In the genomic region with DNA sequence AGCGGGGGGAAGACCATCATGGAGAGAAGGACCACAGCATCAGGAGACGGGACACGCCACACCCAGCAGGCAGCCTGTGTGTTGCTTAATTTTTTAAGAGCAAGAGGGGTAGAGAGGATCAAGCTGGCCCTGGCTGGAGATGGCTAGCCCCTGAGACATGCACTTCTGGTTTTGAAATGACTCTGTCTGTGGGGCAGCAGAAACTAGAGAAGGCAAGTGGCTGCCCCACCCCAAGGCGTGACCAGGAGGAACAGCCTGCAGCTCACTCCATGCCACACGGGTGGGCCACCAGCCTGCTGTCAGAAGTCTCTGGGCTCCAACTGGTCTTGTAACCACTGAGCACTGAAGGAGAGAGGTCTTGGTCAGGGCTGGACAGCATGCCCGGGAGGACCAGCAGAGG, we compare ENCODE assay signal across 12 cellular contexts.
DNase-seq lines count a peak whose midpoint lies in the region; ATAC-seq and TF ChIP-seq lines count a peak whose summit lies in the region.
"Had no signal": no experiment of that assay in that cellular context is flagged by ENCODE, and none has a peak within 500 bp of the region (broad histone marks: within the 10 kb centered on the region; RNA-seq: fewer than 3 reads in every experiment).

No MANE protein-coding gene starts in this region.

- ATAC-seq in activated CD8-positive, alpha-beta T cell treated with anti-CD3 and anti-CD28 coated beads, Interleukin-2, amount 10 ng/mL, durations not matched to agents 7 days and 5 days = no peak
- ATAC-seq in GM18517 (IDR thresholded peaks at IDR 0.05; ENCODE audit: unreplicated experiment) = no peak
- ATAC-seq: A549; activated CD4-positive, CD25-positive, alpha-beta regulatory T cell treated with anti-CD3 and anti-CD28 coated beads, Interleukin-2, amount 50 U/mL, for 24 hours had no signal

- CTCF ChIA-PET in activated CD4-positive, alpha-beta T cell treated with anti-CD3 and anti-CD28 coated beads, Interleukin-2, amount 10 ng/mL, durations not matched to agents 7 days and 5 days (lab: Charles Lee) = interaction anchor here (0.9 to 1.8 kb wide), 4 partner anchors 9 to 34 kb away, joined by 3 to 5 read pairs (median 3); no protein-coding TSS in a partner anchor
- CTCF ChIA-PET in activated CD8-positive, alpha-beta T cell treated with anti-CD3 and anti-CD28 coated beads, Interleukin-2, amount 10 ng/mL, durations not matched to agents 7 days and 5 days (lab: Charles Lee) = interaction anchor here (0.8 to 1.0 kb wide), 2 partner anchors 80 to 209 kb away, joined by 3 read pairs; no protein-coding TSS in a partner anchor

- POLR2A ChIA-PET in activated CD4-positive, alpha-beta T cell treated with anti-CD3 and anti-CD28 coated beads, Interleukin-2, amount 10 ng/mL, durations not matched to agents 7 days and 5 days (lab: Charles Lee) = interaction anchor here (1.2 kb wide), 1 partner anchor 44 kb away, joined by 4 read pairs; no protein-coding TSS in a partner anchor
- POLR2A ChIA-PET in activated CD8-positive, alpha-beta T cell treated with anti-CD3 and anti-CD28 coated beads, Interleukin-2, amount 10 ng/mL, durations not matched to agents 7 days and 5 days (lab: Charles Lee) = interaction anchor here (1.3 kb wide), 1 partner anchor 75 kb away, joined by 3 read pairs; a partner anchor contains a TSS

- peaks cover 29% of the 10 kb centered on the region for H3K36me3 Mint-ChIP-seq in activated CD4-positive, alpha-beta T cell treated with anti-CD3 and anti-CD28 coated beads, Interleukin-2, amount 10 ng/mL, durations not matched to agents 7 days and 5 days (ENCODE audit: low read depth)
- H3K36me3 Mint-ChIP-seq in activated CD8-positive, alpha-beta T cell treated with anti-CD3 and anti-CD28 coated beads, Interleukin-2, amount 10 ng/mL, durations not matched to agents 7 days and 5 days (ENCODE audit: low read depth) = peaks cover 50% of the 10 kb centered on the region
- H3K36me3 Mint-ChIP-seq in neural crest cell (ENCODE audit: low read depth) = no peaks in the 10 kb centered on the region

- peak overlapping the region; percentile 87 for H3K27ac Mint-ChIP-seq in activated CD4-positive, alpha-beta T cell treated with anti-CD3 and anti-CD28 coated beads, Interleukin-2, amount 10 ng/mL, durations not matched to agents 7 days and 5 days
- peak overlapping the region; percentile 88 for H3K27ac Mint-ChIP-seq in activated CD8-positive, alpha-beta T cell treated with anti-CD3 and anti-CD28 coated beads, Interleukin-2, amount 10 ng/mL, durations not matched to agents 7 days and 5 days
- peak overlapping the region; percentile 81 for H3K27ac Mint-ChIP-seq in neural crest cell (ENCODE audit: unreplicated experiment)

- no peaks in the 10 kb centered on the region for H3K27me3 Mint-ChIP-seq in activated CD4-positive, alpha-beta T cell treated with anti-CD3 and anti-CD28 coated beads, Interleukin-2, amount 10 ng/mL, durations not matched to agents 7 days and 5 days
- no peaks in the 10 kb centered on the region for H3K27me3 Mint-ChIP-seq in activated CD8-positive, alpha-beta T cell treated with anti-CD3 and anti-CD28 coated beads, Interleukin-2, amount 10 ng/mL, durations not matched to agents 7 days and 5 days (ENCODE audit: low read depth)
- H3K27me3 Mint-ChIP-seq in neural crest cell (ENCODE audit: low read depth) = no peaks in the 10 kb centered on the region

- no peak for DNase-seq in activated CD4-positive, alpha-beta T cell treated with anti-CD3 and anti-CD28 coated beads, Interleukin-2, amount 10 ng/mL, durations not matched to agents 7 days and 5 days
- DNase-seq in activated CD4-positive, alpha-beta T cell treated with anti-CD3 and anti-CD28 coated beads for 4 hours = no peak
- peak; percentile 67 for DNase-seq in GM20000 (ENCODE audit: low spot score)
- DNase-seq in activated CD8-positive, alpha-beta T cell treated with anti-CD3 and anti-CD28 coated beads, Interleukin-2, amount 10 ng/mL, durations not matched to agents 7 days and 5 days = no peak
- no peak for DNase-seq in neural crest cell (ENCODE audit: low read depth, low spot score)
- no peak for DNase-seq in ureter (ENCODE audit: low spot score)
- no peak for DNase-seq in Kasumi-1 (lab: John Stamatoyannopoulos, UW)
- DNase-seq: activated gamma-delta T cell, Caco-2 had no signal

- H3K4me3 Mint-ChIP-seq in activated CD4-positive, alpha-beta T cell treated with anti-CD3 and anti-CD28 coated beads, Interleukin-2, amount 10 ng/mL, durations not matched to agents 7 days and 5 days = no peak overlapping the region
- H3K4me3 Mint-ChIP-seq in activated CD8-positive, alpha-beta T cell treated with anti-CD3 and anti-CD28 coated beads, Interleukin-2, amount 10 ng/mL, durations not matched to agents 7 days and 5 days = peak overlapping the region; percentile 23
- H3K4me3 Mint-ChIP-seq in neural crest cell = no peak overlapping the region

- H3K9me3 Mint-ChIP-seq in activated CD4-positive, alpha-beta T cell treated with anti-CD3 and anti-CD28 coated beads, Interleukin-2, amount 10 ng/mL, durations not matched to agents 7 days and 5 days = no peaks in the 10 kb centered on the region
- no peaks in the 10 kb centered on the region for H3K9me3 Mint-ChIP-seq in activated CD8-positive, alpha-beta T cell treated with anti-CD3 and anti-CD28 coated beads, Interleukin-2, amount 10 ng/mL, durations not matched to agents 7 days and 5 days (ENCODE audit: insufficient read depth)
- H3K9me3 Mint-ChIP-seq in neural crest cell = no peaks in the 10 kb centered on the region

- TF ChIP-seq CTCF in GM20000 (IDR thresholded peaks at IDR 0.05; ENCODE audit: extremely low read depth, missing control alignments) (no peak), neural crest cell (conservative IDR thresholded peaks at IDR 0.05) (no peak)

- peaks cover 69% of the 10 kb centered on the region for H3K4me1 Mint-ChIP-seq in activated CD4-positive, alpha-beta T cell treated with anti-CD3 and anti-CD28 coated beads, Interleukin-2, amount 10 ng/mL, durations not matched to agents 7 days and 5 days
- peaks cover 79% of the 10 kb centered on the region for H3K4me1 Mint-ChIP-seq in activated CD8-positive, alpha-beta T cell treated with anti-CD3 and anti-CD28 coated beads, Interleukin-2, amount 10 ng/mL, durations not matched to agents 7 days and 5 days (ENCODE audit: low read depth)
- H3K4me1 Mint-ChIP-seq in neural crest cell = no peaks in the 10 kb centered on the region
